Comparison of ENCODE assay signal across 18 cellular contexts in the genomic region with DNA sequence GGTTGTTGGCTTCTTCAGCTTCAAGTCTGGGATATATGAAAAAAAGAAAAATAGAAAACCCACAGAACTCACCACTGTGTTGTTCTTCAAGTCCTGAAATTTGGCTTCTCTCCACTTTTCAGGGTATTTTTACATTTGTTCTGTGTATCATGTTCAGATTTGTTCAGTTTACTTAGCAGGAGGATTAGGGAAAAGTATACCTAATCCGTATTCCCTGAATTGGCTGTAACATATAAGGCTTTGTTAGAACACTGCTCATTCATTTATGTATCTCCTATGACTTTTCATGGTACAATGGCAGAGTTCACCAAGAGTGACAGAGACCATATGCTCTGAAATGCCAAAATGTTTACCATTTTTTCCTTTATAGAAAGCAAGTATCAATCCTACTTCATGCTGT.
DNase-seq lines count a peak whose midpoint lies in the region; ATAC-seq and TF ChIP-seq lines count a peak whose summit lies in the region.
"Had no signal": no experiment of that assay in that cellular context is flagged by ENCODE, and none has a peak within 500 bp of the region (broad histone marks: within the 10 kb centered on the region; RNA-seq: fewer than 3 reads in every experiment).

No MANE protein-coding gene starts in this region.

- no peak for TF ChIP-seq EP300 in ovary (IDR thresholded peaks at IDR 0.05)

- TF ChIP-seq CTCF in GM23338 (conservative IDR thresholded peaks at IDR 0.05; ENCODE audit: low read depth in 2 of 2) (no peak), astrocyte of the spinal cord (IDR thresholded peaks at IDR 0.05; ENCODE audit: low read depth, low read length) (no peak), vagina (IDR thresholded peaks at IDR 0.05) (no peak), ovary (IDR thresholded peaks at IDR 0.05) (no peak)

- TF ChIP-seq POLR2A in vagina (IDR thresholded peaks at IDR 0.05) (no peak), ovary (IDR thresholded peaks at IDR 0.05) (no peak)

- no peaks in the 10 kb centered on the region for H3K4me1 Mint-ChIP-seq in GM23338

- no peak overlapping the region for H3K4me2 ChIP-seq in GM23338
- H3K4me2 ChIP-seq: A549, BLaER1 had no signal

- H3K9me3 ChIP-seq in vagina, result no peaks in the 10 kb centered on the region
- no peaks in the 10 kb centered on the region for H3K9me3 ChIP-seq in ovary
- H3K9me3 ChIP-seq: A549, BLaER1 had no signal

- no peak for ATAC-seq in GM23338
- ATAC-seq: A549; CD8-positive, alpha-beta T cell; K562 had no signal

- intact Hi-C loops in vagina (cut with DNase I), result no loop called here
- intact Hi-C loops in ovary (cut with DNase I), result no loop called here

- H3K36me3 ChIP-seq in GM23338 (ENCODE audit: insufficient read depth) (no peaks in the 10 kb centered on the region), vagina (no peaks in the 10 kb centered on the region), ovary (no peaks in the 10 kb centered on the region)
- H3K36me3 ChIP-seq: BLaER1 had no signal

- H3K79me2 ChIP-seq in GM23338 (replicated peaks; ENCODE audit: insufficient read depth), result no peaks in the 10 kb centered on the region

- H3K36me3 Mint-ChIP-seq in GM23338 (ENCODE audit: low read depth), result no peaks in the 10 kb centered on the region
- H3K36me3 Mint-ChIP-seq: CD8-positive, alpha-beta T cell had no signal

- in situ Hi-C loops in astrocyte of the spinal cord (cut with HindIII; ENCODE audit: low sequenced_read_pairs), result no loop called here

- H3K9me2 ChIP-seq in GM23338 (ENCODE audit: insufficient read depth), result no peaks in the 10 kb centered on the region

- no peaks in the 10 kb centered on the region for H3K9me3 Mint-ChIP-seq in GM23338

- H2AFZ ChIP-seq in GM23338, result peak overlapping the region; percentile 39

- no peaks in the 10 kb centered on the region for H3F3A ChIP-seq in GM23338 (replicated peaks; ENCODE audit: low read depth)

- H3K27me3 Mint-ChIP-seq in GM23338 (ENCODE audit: insufficient read depth, low read depth, poor library complexity), result peaks cover 2% of the 10 kb centered on the region

- no peaks in the 10 kb centered on the region for H3K4me1 ChIP-seq in GM23338 (ENCODE audit: insufficient read depth)
- H3K4me1 ChIP-seq in vagina, result no peaks in the 10 kb centered on the region
- H3K4me1 ChIP-seq in ovary (ENCODE audit: insufficient read depth), result no peaks in the 10 kb centered on the region
- H3K4me1 ChIP-seq: A549, BLaER1 had no signal

- H3K27me3 ChIP-seq in GM23338 (ENCODE audit: insufficient read depth) (no peaks in the 10 kb centered on the region), vagina (no peaks in the 10 kb centered on the region), ovary (no peaks in the 10 kb centered on the region)
- H3K27me3 ChIP-seq: BLaER1 had no signal

- H4K20me1 ChIP-seq in GM23338 (replicated peaks; ENCODE audit: insufficient read depth), result no peaks in the 10 kb centered on the region
- H4K20me1 ChIP-seq: BLaER1 had no signal

- no peak overlapping the region for H3K4me3 Mint-ChIP-seq in GM23338
- H3K4me3 Mint-ChIP-seq: CD8-positive, alpha-beta T cell had no signal

- H3K4me3 ChIP-seq in GM23338 (no peak overlapping the region), astrocyte of the spinal cord (ENCODE audit: low read depth, low read length) (no peak overlapping the region), skeletal muscle cell (ENCODE audit: low read depth, low read length) (no peak overlapping the region), vagina (no peak overlapping the region), ovary (no peak overlapping the region)
- H3K4me3 ChIP-seq: A549, BLaER1, K562 had no signal

- DNase-seq in GM23338 (ENCODE audit: low spot score) (no peak), astrocyte of the spinal cord (ENCODE audit: low read depth, low spot score) (peak; percentile 14), fibroblast of peridontal ligament (ENCODE audit: extremely low read depth) (peak; percentile 10), skeletal muscle cell (ENCODE audit: low read depth) (peak; percentile 1), vagina (ENCODE audit: extremely low spot score in 2 of 2) (no peak), ovary (no peak), NCI-H2107 (lab: John Stamatoyannopoulos, UW) (no peak)
- DNase-seq: CD8-positive, alpha-beta T cell; DMS79; NCI-H1105 treated with DMSO at 0.1 percent for 48 hours; NCI-H1694; NCI-H2081 treated with DMSO at 0.1 percent for 48 hours; NCI-H748 treated with DMSO at 0.1 percent for 48 hours; OCI-M1; Right ventricle myocardium superior had no signal

- WGBS in ovary, 3 donors, result 67 to 74% (median 68%) methylated on average over 1 of the region's 1 CpG

- H3K27ac ChIP-seq in GM23338 (ENCODE audit: low read depth) (no peak overlapping the region), vagina (no peak overlapping the region), ovary (no peak overlapping the region)
- H3K27ac ChIP-seq: A549, BLaER1 had no signal

- peak overlapping the region; percentile 42; the same call in 1 of the 2 replicates for H3K27ac Mint-ChIP-seq in GM23338
- H3K27ac Mint-ChIP-seq: CD8-positive, alpha-beta T cell had no signal

TF ChIP-seq in GM23338, 12 proteins besides CTCF, POLR2A, EP300 and RAD21:
- TF ChIP-seq JUNB (IDR thresholded peaks at IDR 0.05; ENCODE audit: unreplicated experiment), result no peak
- TF ChIP-seq EZH2 (IDR thresholded peaks at IDR 0.05; ENCODE audit: low read depth, unreplicated experiment), result no peak

Comparison
In these comparisons a context has a peak if more than half of its experiments do, and no peak if none do; other contexts are left out.
1. DNase-seq: peak in astrocyte of the spinal cord (single experiment), fibroblast of peridontal ligament (single experiment) and skeletal muscle cell (single experiment); none in GM23338 (single experiment), vagina (0 of 2), ovary (0 of 5) and NCI-H2107 (single experiment).